In genomic region chr1:114511048-114511785, GRCh38 we compare ENCODE assay signal across 1 cellular context.
TF ChIP-seq lines count a peak whose summit lies in the region.

Gene TRIM33 (minus strand): TSS chr1:114511203. CDS start chr1:114511076, 127 bp downstream.

TF ChIP-seq in HEK293, 187 proteins besides CTCF, POLR2A, EP300 and RAD21 (continued from another document and continues in another):
- TF ChIP-seq ATF2 (tag by site-specific recombination; IDR thresholded peaks at IDR 0.05; ENCODE audit: low read depth) (no peak; the same call in 1 of the 2 replicates), TSHZ1 (tag by site-specific recombination; IDR thresholded peaks at IDR 0.05; ENCODE audit: borderline replicate concordance) (peak; percentile 22; the same call in 1 of the 2 replicates), ZNF140 (tag by site-specific recombination; IDR thresholded peaks at IDR 0.05) (no peak), PRDM4 (tag by site-specific recombination; IDR thresholded peaks at IDR 0.05) (0 out of 2 replicates have a peak, but pooled peaks have one; percentile 25), ZNF26 (tag by site-specific recombination; IDR thresholded peaks at IDR 0.05) (no peak), KLF8 (tag by site-specific recombination; IDR thresholded peaks at IDR 0.05) (peak; percentile 82), REST (tag by site-specific recombination; IDR thresholded peaks at IDR 0.05) (peak; percentile 10; the same call in 1 of the 2 replicates), ZNF335 (tag by site-specific recombination; conservative IDR thresholded peaks at IDR 0.05) (peak; percentile 97), INSM2 (tag by site-specific recombination; IDR thresholded peaks at IDR 0.05) (peak; percentile 29; the same call in 1 of the 2 replicates), OSR2 (tag by site-specific recombination; IDR thresholded peaks at IDR 0.05) (no peak), ZBTB44 (tag by site-specific recombination; IDR thresholded peaks at IDR 0.05) (no peak), PATZ1 (tag by site-specific recombination; IDR thresholded peaks at IDR 0.05) (peak; percentile 79), ZNF302 (tag by site-specific recombination; IDR thresholded peaks at IDR 0.05; ENCODE audit: low read depth) (no peak), ZEB2 (tag by site-specific recombination; IDR thresholded peaks at IDR 0.05) (peak; percentile 97), ZNF155 (tag by site-specific recombination; IDR thresholded peaks at IDR 0.05) (no peak), KLF17 (tag by site-specific recombination; IDR thresholded peaks at IDR 0.05) (0 out of 2 replicates have a peak, but pooled peaks have one; percentile 52), ZBTB6 (tag by site-specific recombination; IDR thresholded peaks at IDR 0.05) (no peak; the same call in 1 of the 2 replicates), ZNF169 (tag by site-specific recombination; IDR thresholded peaks at IDR 0.05) (no peak), AEBP2 (tag by site-specific recombination; IDR thresholded peaks at IDR 0.05; ENCODE audit: borderline replicate concordance) (0 out of 2 replicates have a peak, but pooled peaks have one; percentile 14)
